ENCODE assay signal across 14 cellular contexts in the genomic region with DNA sequence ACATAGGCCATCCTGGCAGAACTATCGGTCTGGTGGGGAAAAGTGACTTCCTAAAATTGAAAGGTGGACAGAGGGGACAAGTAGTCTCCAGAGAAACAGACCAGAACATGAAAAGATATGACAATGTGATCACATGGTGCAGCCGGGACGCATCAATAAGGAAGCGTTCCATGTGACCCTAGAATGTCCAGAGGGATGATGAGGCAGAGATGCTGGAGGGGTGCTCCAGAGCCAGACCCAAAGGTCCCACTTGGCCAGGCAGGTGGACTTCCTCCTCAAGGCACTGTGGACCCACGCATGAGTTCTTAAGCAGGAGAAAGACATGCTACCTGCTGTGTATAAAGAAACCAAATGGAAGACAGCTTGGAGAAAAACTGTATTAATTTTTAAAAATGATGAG.
"Had no signal": no experiment of that assay in that cellular context is flagged by ENCODE, and none has a peak within 500 bp of the region (broad histone marks: within the 10 kb centered on the region; RNA-seq: fewer than 3 reads in every experiment).

No MANE protein-coding gene starts in this region.

- DNase-seq: colonic mucosa; effector CD4-positive, alpha-beta T cell; foreskin melanocyte; head of caudate nucleus; islet precursor cell; mesendoderm; naive B cell; stimulated activated CD4-positive, alpha-beta T cell treated with anti-CD3 and anti-CD28 coated beads, Interleukin-4, amount 100 ng/mL, for 1 hour; stimulated activated CD8-positive, alpha-beta memory T cell treated with anti-CD3 and anti-CD28 coated beads, Interleukin-4, amount 100 ng/mL, for 48 hours; stimulated activated naive CD8-positive, alpha-beta T cell treated with anti-CD3 and anti-CD28 coated beads, Interleukin-15, Interleukin-2, amounts not matched to agents 100 U/mL and 50 U/mL, for 24 hours; tibial artery; upper lobe of left lung; uterus had no signal

- H3K36me3 Mint-ChIP-seq: naive B cell; stimulated activated effector memory CD8-positive, alpha-beta T cell treated with anti-CD3 and anti-CD28 coated beads, Interleukin-12 subunit alpha, Interleukin-12 subunit beta, amount 100 ng/mL, for 72 hours had no signal

- H3K27ac Mint-ChIP-seq: naive B cell; stimulated activated effector memory CD8-positive, alpha-beta T cell treated with anti-CD3 and anti-CD28 coated beads, Interleukin-12 subunit alpha, Interleukin-12 subunit beta, amount 100 ng/mL, for 72 hours had no signal

- H3K27me3 Mint-ChIP-seq: naive B cell had no signal

- H3K4me1 Mint-ChIP-seq: naive B cell; stimulated activated effector memory CD8-positive, alpha-beta T cell treated with anti-CD3 and anti-CD28 coated beads, Interleukin-12 subunit alpha, Interleukin-12 subunit beta, amount 100 ng/mL, for 72 hours had no signal

- H3K4me3 Mint-ChIP-seq: naive B cell; stimulated activated effector memory CD8-positive, alpha-beta T cell treated with anti-CD3 and anti-CD28 coated beads, Interleukin-12 subunit alpha, Interleukin-12 subunit beta, amount 100 ng/mL, for 72 hours had no signal

- H3K9me3 Mint-ChIP-seq: stimulated activated effector memory CD8-positive, alpha-beta T cell treated with anti-CD3 and anti-CD28 coated beads, Interleukin-12 subunit alpha, Interleukin-12 subunit beta, amount 100 ng/mL, for 72 hours had no signal

- ATAC-seq: stimulated activated effector memory CD8-positive, alpha-beta T cell treated with anti-CD3 and anti-CD28 coated beads, Interleukin-12 subunit alpha, Interleukin-12 subunit beta, amount 100 ng/mL, for 72 hours; stimulated activated naive CD8-positive, alpha-beta T cell treated with anti-CD3 and anti-CD28 coated beads, Interleukin-15, Interleukin-2, amounts not matched to agents 100 U/mL and 50 U/mL, for 24 hours had no signal
